In the genomic region with DNA sequence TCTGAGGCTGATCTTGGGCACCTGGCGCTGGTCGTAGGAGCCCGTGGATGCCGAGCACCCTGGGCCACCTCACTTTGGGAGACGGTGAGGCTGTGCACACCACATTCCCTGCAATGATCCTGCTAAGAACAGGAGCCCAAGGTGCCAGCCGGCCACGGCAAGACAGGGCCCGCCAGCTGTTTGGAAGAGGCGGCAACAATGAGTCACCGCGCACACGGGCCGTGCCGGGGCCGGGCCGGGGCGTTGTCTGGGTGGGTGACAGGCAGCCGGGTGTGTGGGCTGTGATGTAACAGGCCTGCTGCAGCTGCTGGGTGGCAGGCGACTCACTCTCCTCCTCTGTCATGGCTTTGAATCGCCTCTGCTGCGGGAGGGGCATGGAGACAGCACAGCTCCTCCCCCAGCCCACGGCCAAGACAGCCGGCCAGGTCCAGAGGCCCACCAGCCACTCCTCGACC, we compare ENCODE assay signal across 1 cellular context.
TF ChIP-seq lines count a peak whose summit lies in the region.

No MANE protein-coding gene starts in this region.

TF ChIP-seq in endothelial cell of umbilical vein, 7 proteins besides CTCF, POLR2A, EP300 and RAD21 (continued from another document):
- no peak for TF ChIP-seq GATA2 (IDR thresholded peaks at IDR 0.05; ENCODE audit: insufficient read depth, insufficient read length, low read depth, low read length)
